Comparison of ENCODE assay signal across 18 cellular contexts in the genomic region with DNA sequence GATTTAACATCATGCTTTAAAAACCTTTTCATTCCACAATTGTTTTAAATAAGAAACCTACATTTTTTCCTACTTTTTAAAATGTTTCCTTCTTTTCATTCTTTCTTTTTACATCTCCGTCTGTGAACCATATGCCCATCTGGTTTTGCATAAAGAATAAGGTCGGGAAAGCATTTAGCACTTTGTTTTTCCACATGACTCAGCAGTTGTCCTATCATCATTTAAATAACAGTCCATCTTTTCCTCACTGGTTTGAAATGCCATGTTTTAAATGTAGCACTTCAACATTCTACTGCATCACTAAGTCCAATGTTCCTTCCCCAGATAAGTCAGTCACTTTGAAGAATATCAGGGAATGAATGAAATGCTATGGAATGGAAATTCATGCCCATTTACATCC.
"Had no signal": no experiment of that assay in that cellular context is flagged by ENCODE, and none has a peak within 500 bp of the region (broad histone marks: within the 10 kb centered on the region; RNA-seq: fewer than 3 reads in every experiment).

No MANE protein-coding gene starts in this region.

- DNase-seq: activated CD4-positive, alpha-beta T cell treated with anti-CD3 and anti-CD28 coated beads for 36 hours; activated CD8-positive, alpha-beta memory T cell treated with anti-CD3 and anti-CD28 coated beads, Interleukin-2, amount 50 U/mL, for 48 hours; activated CD8-positive, alpha-beta T cell treated with anti-CD3 and anti-CD28 coated beads for 36 hours; activated naive CD4-positive, alpha-beta T cell; caudate nucleus; effector memory CD4-positive, alpha-beta T cell; heart right ventricle; islet precursor cell; mucosa of descending colon; natural killer cell; nucleus accumbens; right cardiac atrium had no signal

- H3K4me2 ChIP-seq: smooth muscle cell had no signal

- H3K9me3 ChIP-seq: heart right ventricle, mucosa of descending colon, tibial nerve, vagina had no signal

- H3K27me3 ChIP-seq: heart right ventricle, tibial nerve, vagina had no signal

- H3K4me1 ChIP-seq: vagina had no signal

- H3K36me3 ChIP-seq: tibial nerve, vagina had no signal

- H3K4me3 ChIP-seq: heart right ventricle, mucosa of descending colon, smooth muscle cell, tibial nerve, vagina had no signal

- H3K27ac ChIP-seq: heart right ventricle, tibial nerve, vagina had no signal

- FAIRE-seq: frontal cortex had no signal

- ATAC-seq: activated CD4-positive, alpha-beta T cell treated with anti-CD3 and anti-CD28 coated beads for 36 hours; activated CD8-positive, alpha-beta T cell treated with anti-CD3 and anti-CD28 coated beads for 36 hours; heart right ventricle; left lobe of liver; mucosa of descending colon; natural killer cell; right cardiac atrium; stimulated activated effector memory CD8-positive, alpha-beta T cell treated with anti-CD3 and anti-CD28 coated beads, Interleukin-12 subunit alpha, Interleukin-12 subunit beta, amount 100 ng/mL, for 72 hours had no signal
